In the genomic region with DNA sequence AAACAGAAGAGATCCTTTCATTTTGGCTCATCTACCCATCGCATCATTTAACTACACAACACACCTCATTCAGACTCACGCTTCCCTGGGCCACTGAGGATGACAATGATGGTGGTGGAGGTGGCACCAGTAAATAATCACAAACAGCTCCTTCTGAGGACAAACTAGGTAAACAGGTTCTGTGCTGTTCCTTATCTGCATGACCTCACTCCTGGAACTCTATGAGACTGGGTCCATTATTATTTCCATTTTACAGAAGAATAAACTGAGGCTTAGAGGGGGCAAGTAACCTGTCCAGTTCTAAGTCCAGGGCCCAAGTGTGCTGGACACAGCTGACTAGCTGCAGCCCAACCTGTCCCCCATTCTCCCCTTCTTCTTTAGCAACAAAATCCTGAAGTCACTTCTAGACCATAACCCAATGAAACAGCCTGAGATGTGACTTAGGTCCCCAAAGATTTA, we compare ENCODE assay signal across 1 cellular context.
A peak's percentile ranks its signal among the peaks of the same experiment; 100 is the strongest.
TF ChIP-seq lines count a peak whose summit lies in the region.

No MANE protein-coding gene starts in this region.

TF ChIP-seq in HepG2, 621 proteins besides CTCF, POLR2A, EP300 and RAD21:
- no peak for TF ChIP-seq RARG (CRISPR knock-in tag; IDR thresholded peaks at IDR 0.05; ENCODE audit: low read depth)
- TF ChIP-seq ZNF629 (CRISPR knock-in tag; conservative IDR thresholded peaks at IDR 0.05), result peak; percentile 75
- no peak for TF ChIP-seq JDP2 (CRISPR knock-in tag; IDR thresholded peaks at IDR 0.05; ENCODE audit: borderline replicate concordance)
- no peak for TF ChIP-seq ZNF672 (CRISPR knock-in tag; IDR thresholded peaks at IDR 0.05)
- TF ChIP-seq SRSF9 (IDR thresholded peaks at IDR 0.05; ENCODE audit: borderline replicate concordance, insufficient read depth, low read depth, low read length, poor library complexity, severe bottlenecking), result no peak
- no peak for TF ChIP-seq ZNF567 (CRISPR knock-in tag; IDR thresholded peaks at IDR 0.05; ENCODE audit: borderline replicate concordance)
- TF ChIP-seq TGIF2 (CRISPR knock-in tag; IDR thresholded peaks at IDR 0.05), result no peak
- TF ChIP-seq, protein P1, sequence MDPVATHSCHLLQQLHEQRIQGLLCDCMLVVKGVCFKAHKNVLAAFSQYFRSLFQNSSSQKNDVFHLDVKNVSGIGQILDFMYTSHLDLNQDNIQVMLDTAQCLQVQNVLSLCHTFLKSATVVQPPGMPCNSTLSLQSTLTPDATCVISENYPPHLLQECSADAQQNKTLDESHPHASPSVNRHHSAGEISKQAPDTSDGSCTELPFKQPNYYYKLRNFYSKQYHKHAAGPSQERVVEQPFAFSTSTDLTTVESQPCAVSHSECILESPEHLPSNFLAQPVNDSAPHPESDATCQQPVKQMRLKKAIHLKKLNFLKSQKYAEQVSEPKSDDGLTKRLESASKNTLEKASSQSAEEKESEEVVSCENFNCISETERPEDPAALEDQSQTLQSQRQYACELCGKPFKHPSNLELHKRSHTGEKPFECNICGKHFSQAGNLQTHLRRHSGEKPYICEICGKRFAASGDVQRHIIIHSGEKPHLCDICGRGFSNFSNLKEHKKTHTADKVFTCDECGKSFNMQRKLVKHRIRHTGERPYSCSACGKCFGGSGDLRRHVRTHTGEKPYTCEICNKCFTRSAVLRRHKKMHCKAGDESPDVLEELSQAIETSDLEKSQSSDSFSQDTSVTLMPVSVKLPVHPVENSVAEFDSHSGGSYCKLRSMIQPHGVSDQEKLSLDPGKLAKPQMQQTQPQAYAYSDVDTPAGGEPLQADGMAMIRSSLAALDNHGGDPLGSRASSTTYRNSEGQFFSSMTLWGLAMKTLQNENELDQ (CRISPR knock-in tag; IDR thresholded peaks at IDR 0.05; ENCODE audit: borderline replicate concordance), result no peak
- TF ChIP-seq, protein P2, sequence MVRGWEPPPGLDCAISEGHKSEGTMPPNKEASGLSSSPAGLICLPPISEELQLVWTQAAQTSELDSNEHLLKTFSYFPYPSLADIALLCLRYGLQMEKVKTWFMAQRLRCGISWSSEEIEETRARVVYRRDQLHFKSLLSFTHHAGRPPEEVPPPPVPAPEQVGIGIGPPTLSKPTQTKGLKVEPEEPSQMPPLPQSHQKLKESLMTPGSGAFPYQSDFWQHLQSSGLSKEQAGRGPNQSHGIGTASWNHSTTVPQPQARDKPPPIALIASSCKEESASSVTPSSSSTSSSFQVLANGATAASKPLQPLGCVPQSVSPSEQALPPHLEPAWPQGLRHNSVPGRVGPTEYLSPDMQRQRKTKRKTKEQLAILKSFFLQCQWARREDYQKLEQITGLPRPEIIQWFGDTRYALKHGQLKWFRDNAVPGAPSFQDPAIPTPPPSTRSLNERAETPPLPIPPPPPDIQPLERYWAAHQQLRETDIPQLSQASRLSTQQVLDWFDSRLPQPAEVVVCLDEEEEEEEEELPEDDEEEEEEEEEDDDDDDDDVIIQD (CRISPR knock-in tag; IDR thresholded peaks at IDR 0.05; ENCODE audit: low read depth), result no peak
TF ChIP-seq in HepG2: peak in this region for 1.
